2 cellular contexts compared by ENCODE assay signal in genomic region chr1:36339615-36340014, GRCh38.
TF ChIP-seq lines count a peak whose summit lies in the region.

No MANE protein-coding gene starts in this region.

TF ChIP-seq in HCT116, 20 proteins besides CTCF, POLR2A, EP300 and RAD21:
- TF ChIP-seq, protein P1, sequence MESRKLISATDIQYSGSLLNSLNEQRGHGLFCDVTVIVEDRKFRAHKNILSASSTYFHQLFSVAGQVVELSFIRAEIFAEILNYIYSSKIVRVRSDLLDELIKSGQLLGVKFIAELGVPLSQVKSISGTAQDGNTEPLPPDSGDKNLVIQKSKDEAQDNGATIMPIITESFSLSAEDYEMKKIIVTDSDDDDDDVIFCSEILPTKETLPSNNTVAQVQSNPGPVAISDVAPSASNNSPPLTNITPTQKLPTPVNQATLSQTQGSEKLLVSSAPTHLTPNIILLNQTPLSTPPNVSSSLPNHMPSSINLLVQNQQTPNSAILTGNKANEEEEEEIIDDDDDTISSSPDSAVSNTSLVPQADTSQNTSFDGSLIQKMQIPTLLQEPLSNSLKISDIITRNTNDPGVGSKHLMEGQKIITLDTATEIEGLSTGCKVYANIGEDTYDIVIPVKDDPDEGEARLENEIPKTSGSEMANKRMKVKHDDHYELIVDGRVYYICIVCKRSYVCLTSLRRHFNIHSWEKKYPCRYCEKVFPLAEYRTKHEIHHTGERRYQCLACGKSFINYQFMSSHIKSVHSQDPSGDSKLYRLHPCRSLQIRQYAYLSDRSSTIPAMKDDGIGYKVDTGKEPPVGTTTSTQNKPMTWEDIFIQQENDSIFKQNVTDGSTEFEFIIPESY (IDR thresholded peaks at IDR 0.05; ENCODE audit: extremely low read depth, insufficient replicate concordance, low read length) = no peak
- TF ChIP-seq FOSL1 (IDR thresholded peaks at IDR 0.05; ENCODE audit: low read depth) (no peak), TCF7L2 (IDR thresholded peaks at IDR 0.05; ENCODE audit: borderline replicate concordance, extremely low read depth, insufficient read depth, insufficient read length) (no peak), JUND (IDR thresholded peaks at IDR 0.05) (no peak), EZH2phosphoT487 (IDR thresholded peaks at IDR 0.05; ENCODE audit: borderline replicate concordance) (no peak), EZH2 (IDR thresholded peaks at IDR 0.05) (no peak), CBX3 (IDR thresholded peaks at IDR 0.05; ENCODE audit: low read depth) (no peak), ZFX (IDR thresholded peaks at IDR 0.05) (no peak), POLR2AphosphoS5 (IDR thresholded peaks at IDR 0.05; ENCODE audit: low read depth, low read length) (no peak), ZNF274 (IDR thresholded peaks at IDR 0.05; ENCODE audit: low read depth, low read length) (no peak), REST (IDR thresholded peaks at IDR 0.05; ENCODE audit: low read depth) (no peak)

TF ChIP-seq in K562, 482 proteins besides CTCF, POLR2A, EP300 and RAD21:
- TF ChIP-seq ZNF316 (IDR thresholded peaks at IDR 0.05) (peak; percentile 52), C11orf30 (IDR thresholded peaks at IDR 0.05; ENCODE audit: low read depth) (peak; percentile 30; the same call in 1 of the 2 replicates), CHD2 (IDR thresholded peaks at IDR 0.05; ENCODE audit: low read depth, low read length) (no peak)
